In genomic region chr7:139663608-139664177, GRCh38 we compare ENCODE assay signal across 19 cellular contexts.
"Had no signal": no experiment of that assay in that cellular context is flagged by ENCODE, and none has a peak within 500 bp of the region (broad histone marks: within the 10 kb centered on the region; RNA-seq: fewer than 3 reads in every experiment).

No MANE protein-coding gene starts in this region.

- H3K4me3 ChIP-seq: coronary artery, gastrocnemius medialis, heart right ventricle, lower lobe of right lung, psoas muscle, sigmoid colon, tibial artery had no signal

- H3K9me3 ChIP-seq: gastrocnemius medialis, heart right ventricle, lower lobe of right lung, psoas muscle, sigmoid colon, tibial artery had no signal

- H3K27me3 ChIP-seq: gastrocnemius medialis, heart right ventricle, sigmoid colon, tibial artery had no signal

- H3K36me3 ChIP-seq: gastrocnemius medialis, lower lobe of right lung, sigmoid colon, tibial artery had no signal

- DNase-seq: activated CD4-positive, alpha-beta T cell treated with anti-CD3 and anti-CD28 coated beads for 1 hour; activated CD4-positive, alpha-beta T cell treated with anti-CD3 and anti-CD28 coated beads, Interleukin-2, amount 50 U/mL, for 48 hours; activated CD8-positive, alpha-beta memory T cell treated with anti-CD3 and anti-CD28 coated beads, Interleukin-2, amount 10 ng/mL, durations not matched to agents 7 days and 5 days; activated naive CD8-positive, alpha-beta T cell treated with anti-CD3 and anti-CD28 coated beads, Interleukin-2, amount 50 U/mL, for 24 hours; activated T-cell treated with anti-CD3 and anti-CD28 coated beads, Interleukin-2, amount 50 U/mL, for 48 hours; effector memory CD8-positive, alpha-beta T cell; gastrocnemius medialis; heart right ventricle; lower lobe of right lung; naive B cell; occipital lobe; psoas muscle; sigmoid colon; stimulated activated CD4-positive, alpha-beta T cell treated with anti-CD3 and anti-CD28 coated beads, Interleukin-12 subunit alpha, Interleukin-12 subunit beta, amount 100 ng/mL, for 4 hours; stimulated activated naive CD8-positive, alpha-beta T cell treated with anti-CD3 and anti-CD28 coated beads, Interleukin-15, amount 100 ng/mL, for 72 hours; T-helper 9 cell; tibial artery had no signal

- ATAC-seq: activated CD8-positive, alpha-beta memory T cell treated with anti-CD3 and anti-CD28 coated beads, Interleukin-2, amount 10 ng/mL, durations not matched to agents 7 days and 5 days; activated naive CD8-positive, alpha-beta T cell treated with anti-CD3 and anti-CD28 coated beads, Interleukin-2, amount 50 U/mL, for 24 hours; effector memory CD8-positive, alpha-beta T cell; gastrocnemius medialis; heart right ventricle; psoas muscle; stimulated activated naive CD8-positive, alpha-beta T cell treated with anti-CD3 and anti-CD28 coated beads, Interleukin-15, amount 100 ng/mL, for 72 hours had no signal

- H3K27ac ChIP-seq: coronary artery, epithelial cell of prostate, gastrocnemius medialis, lower lobe of right lung, psoas muscle, sigmoid colon, tibial artery had no signal
